Comparison of ENCODE assay signal across 1 cellular context in genomic region chr19:1574763-1575162, GRCh38.
TF ChIP-seq lines count a peak whose summit lies in the region.

No MANE protein-coding gene starts in this region.

TF ChIP-seq in K562, 482 proteins besides CTCF, POLR2A, EP300 and RAD21:
- TF ChIP-seq MAZ (CRISPR knock-in tag; conservative IDR thresholded peaks at IDR 0.05 in 1 of 2, IDR thresholded peaks at IDR 0.05 in 1 of 2) = no peak
- TF ChIP-seq POLR2G (IDR thresholded peaks at IDR 0.05; ENCODE audit: low read depth, low read length) = peak; percentile 75
